1 cellular context compared by ENCODE assay signal in the genomic region with DNA sequence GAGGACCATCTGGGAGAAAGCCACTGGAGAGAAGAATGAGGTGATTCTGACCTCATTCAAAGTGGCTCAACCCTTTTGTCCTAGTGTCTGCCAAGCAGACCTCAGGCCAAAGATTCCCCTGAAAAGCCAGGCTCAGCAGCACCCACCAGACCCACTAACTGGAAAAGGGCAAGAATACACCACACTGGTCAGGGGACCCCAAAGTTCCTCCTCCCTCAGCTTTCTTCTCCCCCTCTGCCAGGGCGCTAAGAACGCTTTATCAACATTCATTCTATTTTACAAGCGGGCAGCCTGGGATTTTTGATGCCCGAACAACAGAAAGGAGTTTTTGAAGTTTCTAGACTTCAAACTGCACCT.
TF ChIP-seq lines count a peak whose summit lies in the region.

No MANE protein-coding gene starts in this region.

TF ChIP-seq in GM23338, 12 proteins besides CTCF, POLR2A, EP300 and RAD21 (continued from another document):
- TF ChIP-seq, protein P1, sequence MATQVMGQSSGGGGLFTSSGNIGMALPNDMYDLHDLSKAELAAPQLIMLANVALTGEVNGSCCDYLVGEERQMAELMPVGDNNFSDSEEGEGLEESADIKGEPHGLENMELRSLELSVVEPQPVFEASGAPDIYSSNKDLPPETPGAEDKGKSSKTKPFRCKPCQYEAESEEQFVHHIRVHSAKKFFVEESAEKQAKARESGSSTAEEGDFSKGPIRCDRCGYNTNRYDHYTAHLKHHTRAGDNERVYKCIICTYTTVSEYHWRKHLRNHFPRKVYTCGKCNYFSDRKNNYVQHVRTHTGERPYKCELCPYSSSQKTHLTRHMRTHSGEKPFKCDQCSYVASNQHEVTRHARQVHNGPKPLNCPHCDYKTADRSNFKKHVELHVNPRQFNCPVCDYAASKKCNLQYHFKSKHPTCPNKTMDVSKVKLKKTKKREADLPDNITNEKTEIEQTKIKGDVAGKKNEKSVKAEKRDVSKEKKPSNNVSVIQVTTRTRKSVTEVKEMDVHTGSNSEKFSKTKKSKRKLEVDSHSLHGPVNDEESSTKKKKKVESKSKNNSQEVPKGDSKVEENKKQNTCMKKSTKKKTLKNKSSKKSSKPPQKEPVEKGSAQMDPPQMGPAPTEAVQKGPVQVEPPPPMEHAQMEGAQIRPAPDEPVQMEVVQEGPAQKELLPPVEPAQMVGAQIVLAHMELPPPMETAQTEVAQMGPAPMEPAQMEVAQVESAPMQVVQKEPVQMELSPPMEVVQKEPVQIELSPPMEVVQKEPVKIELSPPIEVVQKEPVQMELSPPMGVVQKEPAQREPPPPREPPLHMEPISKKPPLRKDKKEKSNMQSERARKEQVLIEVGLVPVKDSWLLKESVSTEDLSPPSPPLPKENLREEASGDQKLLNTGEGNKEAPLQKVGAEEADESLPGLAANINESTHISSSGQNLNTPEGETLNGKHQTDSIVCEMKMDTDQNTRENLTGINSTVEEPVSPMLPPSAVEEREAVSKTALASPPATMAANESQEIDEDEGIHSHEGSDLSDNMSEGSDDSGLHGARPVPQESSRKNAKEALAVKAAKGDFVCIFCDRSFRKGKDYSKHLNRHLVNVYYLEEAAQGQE (IDR thresholded peaks at IDR 0.05; ENCODE audit: unreplicated experiment): no peak
- TF ChIP-seq CREB1 (CRISPR knock-in tag; IDR thresholded peaks at IDR 0.05; ENCODE audit: low read depth) (no peak), JUNB (IDR thresholded peaks at IDR 0.05; ENCODE audit: unreplicated experiment) (no peak), ZNF331 (CRISPR knock-in tag; IDR thresholded peaks at IDR 0.05; ENCODE audit: low read depth) (no peak)
- TF ChIP-seq, protein P2, sequence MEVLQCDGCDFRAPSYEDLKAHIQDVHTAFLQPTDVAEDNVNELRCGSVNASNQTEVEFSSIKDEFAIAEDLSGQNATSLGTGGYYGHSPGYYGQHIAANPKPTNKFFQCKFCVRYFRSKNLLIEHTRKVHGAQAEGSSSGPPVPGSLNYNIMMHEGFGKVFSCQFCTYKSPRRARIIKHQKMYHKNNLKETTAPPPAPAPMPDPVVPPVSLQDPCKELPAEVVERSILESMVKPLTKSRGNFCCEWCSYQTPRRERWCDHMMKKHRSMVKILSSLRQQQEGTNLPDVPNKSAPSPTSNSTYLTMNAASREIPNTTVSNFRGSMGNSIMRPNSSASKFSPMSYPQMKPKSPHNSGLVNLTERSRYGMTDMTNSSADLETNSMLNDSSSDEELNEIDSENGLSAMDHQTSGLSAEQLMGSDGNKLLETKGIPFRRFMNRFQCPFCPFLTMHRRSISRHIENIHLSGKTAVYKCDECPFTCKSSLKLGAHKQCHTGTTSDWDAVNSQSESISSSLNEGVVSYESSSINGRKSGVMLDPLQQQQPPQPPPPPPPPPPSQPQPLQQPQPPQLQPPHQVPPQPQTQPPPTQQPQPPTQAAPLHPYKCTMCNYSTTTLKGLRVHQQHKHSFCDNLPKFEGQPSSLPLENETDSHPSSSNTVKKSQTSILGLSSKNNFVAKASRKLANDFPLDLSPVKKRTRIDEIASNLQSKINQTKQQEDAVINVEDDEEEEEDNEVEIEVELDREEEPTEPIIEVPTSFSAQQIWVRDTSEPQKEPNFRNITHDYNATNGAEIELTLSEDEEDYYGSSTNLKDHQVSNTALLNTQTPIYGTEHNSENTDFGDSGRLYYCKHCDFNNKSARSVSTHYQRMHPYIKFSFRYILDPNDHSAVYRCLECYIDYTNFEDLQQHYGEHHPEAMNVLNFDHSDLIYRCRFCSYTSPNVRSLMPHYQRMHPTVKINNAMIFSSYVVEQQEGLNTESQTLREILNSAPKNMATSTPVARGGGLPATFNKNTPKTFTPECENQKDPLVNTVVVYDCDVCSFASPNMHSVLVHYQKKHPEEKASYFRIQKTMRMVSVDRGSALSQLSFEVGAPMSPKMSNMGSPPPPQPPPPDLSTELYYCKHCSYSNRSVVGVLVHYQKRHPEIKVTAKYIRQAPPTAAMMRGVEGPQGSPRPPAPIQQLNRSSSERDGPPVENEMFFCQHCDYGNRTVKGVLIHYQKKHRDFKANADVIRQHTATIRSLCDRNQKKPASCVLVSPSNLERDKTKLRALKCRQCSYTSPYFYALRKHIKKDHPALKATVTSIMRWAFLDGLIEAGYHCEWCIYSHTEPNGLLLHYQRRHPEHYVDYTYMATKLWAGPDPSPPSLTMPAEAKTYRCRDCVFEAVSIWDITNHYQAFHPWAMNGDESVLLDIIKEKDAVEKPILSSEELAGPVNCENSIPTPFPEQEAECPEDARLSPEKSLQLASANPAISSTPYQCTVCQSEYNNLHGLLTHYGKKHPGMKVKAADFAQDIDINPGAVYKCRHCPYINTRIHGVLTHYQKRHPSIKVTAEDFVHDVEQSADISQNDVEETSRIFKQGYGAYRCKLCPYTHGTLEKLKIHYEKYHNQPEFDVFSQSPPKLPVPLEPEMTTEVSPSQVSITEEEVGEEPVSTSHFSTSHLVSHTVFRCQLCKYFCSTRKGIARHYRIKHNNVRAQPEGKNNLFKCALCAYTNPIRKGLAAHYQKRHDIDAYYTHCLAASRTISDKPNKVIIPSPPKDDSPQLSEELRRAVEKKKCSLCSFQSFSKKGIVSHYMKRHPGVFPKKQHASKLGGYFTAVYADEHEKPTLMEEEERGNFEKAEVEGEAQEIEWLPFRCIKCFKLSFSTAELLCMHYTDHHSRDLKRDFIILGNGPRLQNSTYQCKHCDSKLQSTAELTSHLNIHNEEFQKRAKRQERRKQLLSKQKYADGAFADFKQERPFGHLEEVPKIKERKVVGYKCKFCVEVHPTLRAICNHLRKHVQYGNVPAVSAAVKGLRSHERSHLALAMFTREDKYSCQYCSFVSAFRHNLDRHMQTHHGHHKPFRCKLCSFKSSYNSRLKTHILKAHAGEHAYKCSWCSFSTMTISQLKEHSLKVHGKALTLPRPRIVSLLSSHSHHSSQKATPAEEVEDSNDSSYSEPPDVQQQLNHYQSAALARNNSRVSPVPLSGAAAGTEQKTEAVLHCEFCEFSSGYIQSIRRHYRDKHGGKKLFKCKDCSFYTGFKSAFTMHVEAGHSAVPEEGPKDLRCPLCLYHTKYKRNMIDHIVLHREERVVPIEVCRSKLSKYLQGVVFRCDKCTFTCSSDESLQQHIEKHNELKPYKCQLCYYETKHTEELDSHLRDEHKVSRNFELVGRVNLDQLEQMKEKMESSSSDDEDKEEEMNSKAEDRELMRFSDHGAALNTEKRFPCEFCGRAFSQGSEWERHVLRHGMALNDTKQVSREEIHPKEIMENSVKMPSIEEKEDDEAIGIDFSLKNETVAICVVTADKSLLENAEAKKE (CRISPR knock-in tag; IDR thresholded peaks at IDR 0.05): no peak
